In the genomic region with DNA sequence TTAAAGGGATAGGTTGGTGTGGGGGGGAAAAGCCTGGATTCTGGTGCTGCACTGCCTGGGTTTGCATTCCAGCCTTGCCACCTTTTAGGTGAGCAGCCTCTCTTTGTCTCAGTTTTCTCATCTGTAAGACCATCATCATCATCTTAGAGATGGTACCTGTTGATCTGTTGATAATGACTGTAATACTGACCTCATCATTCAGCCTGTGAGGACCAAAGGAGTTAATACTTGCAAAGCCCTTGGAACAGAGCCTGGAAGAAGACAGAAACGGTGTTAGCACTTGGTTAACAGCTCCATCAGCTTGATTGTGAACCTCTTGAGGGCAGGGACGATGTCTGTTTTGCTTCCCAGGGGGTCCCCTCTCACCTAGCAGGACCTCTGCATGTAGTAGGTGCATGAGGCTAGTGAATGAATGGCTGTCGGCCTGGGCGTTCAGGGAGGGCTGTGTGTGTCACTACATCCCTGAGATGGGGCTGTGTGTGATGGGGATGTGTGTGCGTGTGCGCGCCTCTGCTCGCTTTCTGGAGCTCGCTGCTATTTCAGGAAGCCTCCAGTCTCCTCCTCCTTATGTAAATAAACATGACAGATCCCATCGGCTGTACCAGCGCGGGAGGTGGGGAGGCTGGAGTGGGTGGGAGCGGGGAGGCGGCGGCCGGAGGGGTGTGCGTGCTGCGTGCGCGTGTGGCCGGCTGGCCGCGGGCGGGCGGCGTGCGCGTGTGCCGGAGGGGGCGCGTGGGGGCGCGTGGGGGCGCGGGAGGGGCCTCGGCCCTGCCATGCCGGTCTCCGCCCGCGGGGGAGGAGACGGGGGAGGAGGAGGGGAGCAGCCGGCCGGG, we compare ENCODE assay signal across 8 cellular contexts.
DNase-seq lines count a peak whose midpoint lies in the region; ATAC-seq and TF ChIP-seq lines count a peak whose summit lies in the region.

No MANE protein-coding gene starts in this region.

- no peak overlapping the region for H3K27ac ChIP-seq in ovary

- peak overlapping the region; percentile 39 for H3K4me3 Mint-ChIP-seq in activated CD8-positive, alpha-beta memory T cell treated with anti-CD3 and anti-CD28 coated beads, Interleukin-2, amount 10 ng/mL, durations not matched to agents 7 days and 5 days
- H3K4me3 Mint-ChIP-seq in activated naive CD8-positive, alpha-beta T cell = peak overlapping the region; percentile 79
- peak overlapping the region; percentile 75 for H3K4me3 Mint-ChIP-seq in glutamatergic neuron (ENCODE audit: unreplicated experiment)

- CTCF ChIA-PET in activated CD8-positive, alpha-beta memory T cell treated with anti-CD3 and anti-CD28 coated beads, Interleukin-2, amount 10 ng/mL, durations not matched to agents 7 days and 5 days (lab: Charles Lee) = interaction anchor here (2.2 kb wide), 1 partner anchor 10 kb away, joined by 11 read pairs; no protein-coding TSS in a partner anchor

- H3K27me3 Mint-ChIP-seq in activated CD8-positive, alpha-beta memory T cell treated with anti-CD3 and anti-CD28 coated beads, Interleukin-2, amount 10 ng/mL, durations not matched to agents 7 days and 5 days = peaks cover 34% of the 10 kb centered on the region
- H3K27me3 Mint-ChIP-seq in activated naive CD8-positive, alpha-beta T cell = peaks cover 3% of the 10 kb centered on the region
- peaks cover 19% of the 10 kb centered on the region for H3K27me3 Mint-ChIP-seq in glutamatergic neuron (ENCODE audit: unreplicated experiment)

- TF ChIP-seq POLR2A in ovary (IDR thresholded peaks at IDR 0.05) = no peak

- H3K9me3 ChIP-seq in ovary = no peaks in the 10 kb centered on the region

- H3K4me3 ChIP-seq in ovary = peak overlapping the region; percentile 40

- no peaks in the 10 kb centered on the region for H3K9me3 Mint-ChIP-seq in activated CD8-positive, alpha-beta memory T cell treated with anti-CD3 and anti-CD28 coated beads, Interleukin-2, amount 10 ng/mL, durations not matched to agents 7 days and 5 days (ENCODE audit: low read depth)
- no peaks in the 10 kb centered on the region for H3K9me3 Mint-ChIP-seq in activated naive CD8-positive, alpha-beta T cell (ENCODE audit: low read depth)
- H3K9me3 Mint-ChIP-seq in glutamatergic neuron (ENCODE audit: unreplicated experiment) = peaks cover 2% of the 10 kb centered on the region

- H3K4me1 Mint-ChIP-seq in activated CD8-positive, alpha-beta memory T cell treated with anti-CD3 and anti-CD28 coated beads, Interleukin-2, amount 10 ng/mL, durations not matched to agents 7 days and 5 days = peaks cover 24% of the 10 kb centered on the region
- peaks cover 17% of the 10 kb centered on the region for H3K4me1 Mint-ChIP-seq in activated naive CD8-positive, alpha-beta T cell (ENCODE audit: low read depth)
- peaks cover 7% of the 10 kb centered on the region for H3K4me1 Mint-ChIP-seq in glutamatergic neuron (ENCODE audit: low read depth, unreplicated experiment)

- H3K27ac Mint-ChIP-seq in activated CD8-positive, alpha-beta memory T cell treated with anti-CD3 and anti-CD28 coated beads, Interleukin-2, amount 10 ng/mL, durations not matched to agents 7 days and 5 days = no peak overlapping the region
- H3K27ac Mint-ChIP-seq in activated naive CD8-positive, alpha-beta T cell = no peak overlapping the region
- no peak overlapping the region for H3K27ac Mint-ChIP-seq in glutamatergic neuron (ENCODE audit: unreplicated experiment)

- peak; percentile 57 for ATAC-seq in activated CD8-positive, alpha-beta memory T cell treated with anti-CD3 and anti-CD28 coated beads, Interleukin-2, amount 10 ng/mL, durations not matched to agents 7 days and 5 days
- ATAC-seq in GM21381 (IDR thresholded peaks at IDR 0.05; ENCODE audit: unreplicated experiment) = no peak
- no peak for ATAC-seq in GM21367 (IDR thresholded peaks at IDR 0.05; ENCODE audit: unreplicated experiment)

- no peak for DNase-seq in activated CD8-positive, alpha-beta memory T cell treated with anti-CD3 and anti-CD28 coated beads, Interleukin-2, amount 10 ng/mL, durations not matched to agents 7 days and 5 days
- DNase-seq in activated CD8-positive, alpha-beta memory T cell treated with anti-CD3 and anti-CD28 coated beads, Interleukin-2, amount 50 U/mL, for 4 hours = no peak
- DNase-seq in NCI-H460 (ENCODE audit: extremely low read depth, low read depth) (peak; percentile 38), glutamatergic neuron (peak; percentile 74), ovary (peak; percentile 52 to 73 (median 67))

- H3K27me3 ChIP-seq in ovary = no peaks in the 10 kb centered on the region

- WGBS in ovary, 3 donors = 1 to 5% (median 4%) methylated on average over 27 to 37 of the region's 43 CpGs

- intact Hi-C loops in ovary (cut with DNase I) = no loop called here

- TF ChIP-seq EP300 in ovary (IDR thresholded peaks at IDR 0.05) = no peak

- H3K36me3 ChIP-seq in ovary = no peaks in the 10 kb centered on the region

- H3K4me1 ChIP-seq in ovary (ENCODE audit: insufficient read depth) = peaks cover 4% of the 10 kb centered on the region

- H3K36me3 Mint-ChIP-seq in activated CD8-positive, alpha-beta memory T cell treated with anti-CD3 and anti-CD28 coated beads, Interleukin-2, amount 10 ng/mL, durations not matched to agents 7 days and 5 days = no peaks in the 10 kb centered on the region
- no peaks in the 10 kb centered on the region for H3K36me3 Mint-ChIP-seq in activated naive CD8-positive, alpha-beta T cell
- H3K36me3 Mint-ChIP-seq in glutamatergic neuron (ENCODE audit: unreplicated experiment) = no peaks in the 10 kb centered on the region

- TF ChIP-seq CTCF in glutamatergic neuron (IDR thresholded peaks at IDR 0.05; ENCODE audit: partially characterized antibody, unreplicated experiment) = no peak
- no peak for TF ChIP-seq CTCF in ovary (IDR thresholded peaks at IDR 0.05)

Comparison
In these comparisons a context has a peak if more than half of its experiments do, and no peak if none do; other contexts are left out.
1. DNase-seq: peak in NCI-H460 (single experiment), glutamatergic neuron (single experiment) and ovary (5 of 5); none in activated CD8-positive, alpha-beta memory T cell treated with anti-CD3 and anti-CD28 coated beads, Interleukin-2, amount 10 ng/mL, durations not matched to agents 7 days and 5 days (single experiment) and activated CD8-positive, alpha-beta memory T cell treated with anti-CD3 and anti-CD28 coated beads, Interleukin-2, amount 50 U/mL, for 4 hours (single experiment).
2. Peak in every context shown above with its lines, with median percentiles within 50 percentile points of each other: H3K4me3 Mint-ChIP-seq.